7 cellular contexts compared by ENCODE assay signal in the genomic region with DNA sequence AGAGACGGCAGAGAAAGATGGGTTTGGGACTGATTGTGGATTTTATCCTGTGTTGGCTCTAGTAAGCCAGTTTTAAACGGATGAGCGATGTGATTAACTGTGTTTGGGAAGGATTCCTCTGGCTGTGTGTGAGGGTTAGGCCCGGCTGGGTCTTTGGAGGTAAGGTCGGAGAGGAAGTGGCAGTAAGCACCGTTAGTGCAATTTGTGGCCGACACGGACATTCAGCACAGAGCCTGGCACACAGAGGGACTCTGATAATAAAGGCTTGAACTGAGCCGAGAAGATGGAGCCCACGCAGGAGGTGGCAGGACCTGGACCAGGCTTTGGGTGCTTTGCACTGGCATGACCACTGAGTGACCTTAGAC. TPM values are rescaled to one million over a fixed set of nuclear protein-coding genes. Genes with fewer than 3 reads are reported as not detected.
A peak's percentile ranks its signal among the peaks of the same experiment; 100 is the strongest.
DNase-seq lines count a peak whose midpoint lies in the region; ATAC-seq and TF ChIP-seq lines count a peak whose summit lies in the region.

No MANE protein-coding gene starts in this region.

- DNase-seq in HFFc6 (no peak), glutamatergic neuron (no peak), smooth muscle cell (lab: John Stamatoyannopoulos, UW; ENCODE audit: unreplicated experiment) (no peak), amniotic stem cell (lab: John Stamatoyannopoulos, UW) (no peak)

- H3K36me3 Mint-ChIP-seq in HFFc6 (ENCODE audit: low read depth) (peaks cover 1% of the 10 kb centered on the region; the same call in 1 of the 2 replicates), glutamatergic neuron (ENCODE audit: unreplicated experiment) (no peaks in the 10 kb centered on the region)

- peaks cover 17% of the 10 kb centered on the region for H3F3A ChIP-seq in smooth muscle cell (ENCODE audit: low read depth)

- peak overlapping the region; percentile 90 for H3K9ac ChIP-seq in smooth muscle cell (ENCODE audit: low read depth)

- H3K4me2 ChIP-seq in smooth muscle cell, result peak overlapping the region; percentile 94

- peaks cover 41% of the 10 kb centered on the region for H3K4me1 Mint-ChIP-seq in HFFc6 (ENCODE audit: low read depth)
- H3K4me1 Mint-ChIP-seq in glutamatergic neuron (ENCODE audit: low read depth, unreplicated experiment), result peaks cover 36% of the 10 kb centered on the region

- H2AFZ ChIP-seq in smooth muscle cell (ENCODE audit: low read depth), result no peak overlapping the region

- no peaks in the 10 kb centered on the region for H3K9me3 Mint-ChIP-seq in HFFc6
- peaks cover 18% of the 10 kb centered on the region for H3K9me3 Mint-ChIP-seq in glutamatergic neuron (ENCODE audit: unreplicated experiment)

- no peak for TF ChIP-seq CTCF in HFFc6 (IDR thresholded peaks at IDR 0.05)
- TF ChIP-seq CTCF in VCaP (conservative IDR thresholded peaks at IDR 0.05), result no peak
- TF ChIP-seq CTCF in glutamatergic neuron (IDR thresholded peaks at IDR 0.05; ENCODE audit: partially characterized antibody, unreplicated experiment), result no peak
- no peak for TF ChIP-seq CTCF in smooth muscle cell (IDR thresholded peaks at IDR 0.05; ENCODE audit: borderline replicate concordance, insufficient read depth, poor library complexity, severe bottlenecking)

- no peak for ATAC-seq in HG02759 (IDR thresholded peaks at IDR 0.05; ENCODE audit: unreplicated experiment)
- ATAC-seq in GM18868 (IDR thresholded peaks at IDR 0.05; ENCODE audit: unreplicated experiment), result no peak

- WGBS in smooth muscle cell (ENCODE audit: low lambda C conversion rate), result 59% methylated on average over 10 of the region's 10 CpGs

- peaks cover 13% of the 10 kb centered on the region for H3K4me1 ChIP-seq in smooth muscle cell (ENCODE audit: low read depth)

- H3K4me3 Mint-ChIP-seq in HFFc6 (peak overlapping the region; percentile 94), glutamatergic neuron (ENCODE audit: unreplicated experiment) (peak overlapping the region; percentile 97)

- peak overlapping the region; percentile 87 for H3K4me3 ChIP-seq in smooth muscle cell

- H3K27me3 Mint-ChIP-seq in HFFc6 (ENCODE audit: insufficient read depth) (peaks cover 2% of the 10 kb centered on the region), glutamatergic neuron (ENCODE audit: unreplicated experiment) (peaks cover 9% of the 10 kb centered on the region)

- H3K27ac Mint-ChIP-seq in HFFc6 (peak overlapping the region; percentile 82), glutamatergic neuron (ENCODE audit: unreplicated experiment) (peak overlapping the region; percentile 91)

- H3K79me2 ChIP-seq in smooth muscle cell (ENCODE audit: low read depth), result peaks cover 40% of the 10 kb centered on the region

- no peaks in the 10 kb centered on the region for H3K9me3 ChIP-seq in smooth muscle cell (replicated peaks; ENCODE audit: low read depth)

- H3K27ac ChIP-seq in VCaP (peak overlapping the region; percentile 84), smooth muscle cell (ENCODE audit: low read depth) (no peak overlapping the region)

- H3K27me3 ChIP-seq in smooth muscle cell (ENCODE audit: low read depth), result no peaks in the 10 kb centered on the region

- no peaks in the 10 kb centered on the region for H3K36me3 ChIP-seq in smooth muscle cell (ENCODE audit: low read depth)

- H4K20me1 ChIP-seq in smooth muscle cell (ENCODE audit: low read depth), result peaks cover 36% of the 10 kb centered on the region

RNA-seq across cellular contexts. Expression of gene MTFR1L, which starts 1.3 kb away (rescaled TPM):
- total RNA-seq in HFFc6 (2021; fragmentation: NEBNext Ultra II Directional; extraction: Animal tissue kit (Norgen Biotek cat#: 25700)), result 10 to 100 TPM; 52.4 to 69.1 (median 59.1) TPM
- 70.4 TPM for total RNA-seq in glutamatergic neuron (ENCODE audit: unreplicated experiment)
- 39.9 and 47.2 TPM in 2 replicates for total RNA-seq in smooth muscle cell
- polyA plus RNA-seq in smooth muscle cell, result 63.9 and 71.2 TPM in 2 replicates

RNA-seq across cellular contexts. Expression of gene SELENON, which starts 21.1 kb away (rescaled TPM):
- 10 to 100 TPM; 48.1 to 64.5 (median 58.8) TPM for total RNA-seq in HFFc6 (2021; fragmentation: NEBNext Ultra II Directional; extraction: Animal tissue kit (Norgen Biotek cat#: 25700))
- total RNA-seq in glutamatergic neuron (ENCODE audit: unreplicated experiment) (79.8 TPM), smooth muscle cell (26.6 and 32.6 TPM in 2 replicates)
- polyA plus RNA-seq in smooth muscle cell, result 48.9 and 62.9 TPM in 2 replicates

RNA-seq across cellular contexts. Expression of gene AUNIP, which starts 38.2 kb away (rescaled TPM):
- 1 to 10 TPM; 2.4 to 3.6 (median 3.2) TPM for total RNA-seq in HFFc6 (2021; fragmentation: NEBNext Ultra II Directional; extraction: Animal tissue kit (Norgen Biotek cat#: 25700))
- total RNA-seq in glutamatergic neuron (ENCODE audit: unreplicated experiment) (1.3 TPM), smooth muscle cell (0.18 and 2.1 TPM in 2 replicates)
- polyA plus RNA-seq in smooth muscle cell, result 1.1 and 1.3 TPM in 2 replicates

RNA-seq across cellular contexts. Expression of gene PAQR7, which starts 54.4 kb away (rescaled TPM):
- total RNA-seq in HFFc6 (2021; fragmentation: NEBNext Ultra II Directional; extraction: Animal tissue kit (Norgen Biotek cat#: 25700)), result 10 to 100 TPM; 16.0 to 19.5 (median 17.9) TPM
- total RNA-seq in glutamatergic neuron (ENCODE audit: unreplicated experiment) (6.4 TPM), smooth muscle cell (8.8 and 10.0 TPM in 2 replicates)
- 2.9 and 3.7 TPM in 2 replicates for polyA plus RNA-seq in smooth muscle cell
